Comparison of ENCODE assay signal across 1 cellular context in the genomic region with DNA sequence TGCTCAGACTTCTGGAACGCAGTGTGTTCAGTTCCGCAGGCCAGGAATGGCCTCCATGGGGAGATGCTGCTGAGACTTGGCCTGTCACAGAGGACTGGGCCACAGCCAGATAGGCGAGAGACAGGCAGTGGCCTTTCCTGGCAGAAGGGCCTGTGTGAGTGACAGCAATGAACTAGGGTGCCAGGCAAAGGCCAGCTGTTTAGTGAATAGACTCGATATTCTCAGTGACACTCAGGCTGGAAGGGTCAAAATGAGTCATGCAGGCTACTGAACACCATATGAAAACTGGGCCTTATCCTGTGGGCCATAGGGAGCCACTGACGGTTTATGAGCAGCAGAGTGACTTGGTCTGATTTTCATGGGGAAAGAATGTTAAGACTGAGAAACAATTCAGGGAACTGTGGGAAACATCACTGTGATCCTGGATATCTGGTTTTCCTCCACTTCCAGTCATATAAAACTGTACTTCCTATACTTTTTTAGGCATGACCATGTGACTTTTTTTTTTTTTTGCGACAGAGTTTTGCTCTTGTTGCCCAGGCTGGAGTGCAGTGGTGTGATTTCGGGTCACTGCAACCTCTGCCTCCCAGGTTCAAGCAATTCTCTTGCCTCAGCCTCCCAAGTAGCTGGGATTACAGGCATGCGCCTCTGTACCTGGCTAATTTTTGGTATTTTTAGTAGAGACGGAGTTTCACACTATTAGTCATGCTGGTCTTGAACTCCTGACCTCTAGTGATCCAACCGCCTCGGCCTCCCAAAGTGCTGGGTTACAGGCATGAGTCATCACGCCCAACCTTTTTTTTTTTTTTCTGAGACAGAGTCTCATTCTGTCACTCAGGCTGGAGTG.
TF ChIP-seq lines count a peak whose summit lies in the region.

No MANE protein-coding gene starts in this region.

TF ChIP-seq in K562, 482 proteins besides CTCF, POLR2A, EP300 and RAD21 (continued from another document and continues in another):
- TF ChIP-seq, protein P1, sequence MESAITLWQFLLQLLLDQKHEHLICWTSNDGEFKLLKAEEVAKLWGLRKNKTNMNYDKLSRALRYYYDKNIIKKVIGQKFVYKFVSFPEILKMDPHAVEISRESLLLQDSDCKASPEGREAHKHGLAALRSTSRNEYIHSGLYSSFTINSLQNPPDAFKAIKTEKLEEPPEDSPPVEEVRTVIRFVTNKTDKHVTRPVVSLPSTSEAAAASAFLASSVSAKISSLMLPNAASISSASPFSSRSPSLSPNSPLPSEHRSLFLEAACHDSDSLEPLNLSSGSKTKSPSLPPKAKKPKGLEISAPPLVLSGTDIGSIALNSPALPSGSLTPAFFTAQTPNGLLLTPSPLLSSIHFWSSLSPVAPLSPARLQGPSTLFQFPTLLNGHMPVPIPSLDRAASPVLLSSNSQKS (CRISPR knock-in tag; IDR thresholded peaks at IDR 0.05): no peak
- TF ChIP-seq, protein P2, sequence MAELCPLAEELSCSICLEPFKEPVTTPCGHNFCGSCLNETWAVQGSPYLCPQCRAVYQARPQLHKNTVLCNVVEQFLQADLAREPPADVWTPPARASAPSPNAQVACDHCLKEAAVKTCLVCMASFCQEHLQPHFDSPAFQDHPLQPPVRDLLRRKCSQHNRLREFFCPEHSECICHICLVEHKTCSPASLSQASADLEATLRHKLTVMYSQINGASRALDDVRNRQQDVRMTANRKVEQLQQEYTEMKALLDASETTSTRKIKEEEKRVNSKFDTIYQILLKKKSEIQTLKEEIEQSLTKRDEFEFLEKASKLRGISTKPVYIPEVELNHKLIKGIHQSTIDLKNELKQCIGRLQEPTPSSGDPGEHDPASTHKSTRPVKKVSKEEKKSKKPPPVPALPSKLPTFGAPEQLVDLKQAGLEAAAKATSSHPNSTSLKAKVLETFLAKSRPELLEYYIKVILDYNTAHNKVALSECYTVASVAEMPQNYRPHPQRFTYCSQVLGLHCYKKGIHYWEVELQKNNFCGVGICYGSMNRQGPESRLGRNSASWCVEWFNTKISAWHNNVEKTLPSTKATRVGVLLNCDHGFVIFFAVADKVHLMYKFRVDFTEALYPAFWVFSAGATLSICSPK (IDR thresholded peaks at IDR 0.05; ENCODE audit: borderline replicate concordance): no peak
- TF ChIP-seq SMARCA4 (IDR thresholded peaks at IDR 0.05): peak; percentile 87
- TF ChIP-seq XRCC5 (IDR thresholded peaks at IDR 0.05; ENCODE audit: low read depth, low read length): no peak
- TF ChIP-seq NFIX (CRISPR knock-in tag; IDR thresholded peaks at IDR 0.05; ENCODE audit: low read depth): no peak
- TF ChIP-seq L3MBTL2 (IDR thresholded peaks at IDR 0.05): peak; percentile 46; the same call in 1 of the 2 replicates
- TF ChIP-seq SRSF7 (optimal IDR thresholded peaks at IDR 0.05; ENCODE audit: low read depth, low read length): no peak
- TF ChIP-seq, protein P3, sequence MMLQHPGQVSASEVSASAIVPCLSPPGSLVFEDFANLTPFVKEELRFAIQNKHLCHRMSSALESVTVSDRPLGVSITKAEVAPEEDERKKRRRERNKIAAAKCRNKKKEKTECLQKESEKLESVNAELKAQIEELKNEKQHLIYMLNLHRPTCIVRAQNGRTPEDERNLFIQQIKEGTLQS (IDR thresholded peaks at IDR 0.05): peak; percentile 99
- TF ChIP-seq, protein P3 (CRISPR knock-in tag; conservative IDR thresholded peaks at IDR 0.05): peak; percentile 97
- TF ChIP-seq PCBP1 (IDR thresholded peaks at IDR 0.05; ENCODE audit: low read depth, low read length, poor library complexity, severe bottlenecking): no peak
- TF ChIP-seq, protein P4, sequence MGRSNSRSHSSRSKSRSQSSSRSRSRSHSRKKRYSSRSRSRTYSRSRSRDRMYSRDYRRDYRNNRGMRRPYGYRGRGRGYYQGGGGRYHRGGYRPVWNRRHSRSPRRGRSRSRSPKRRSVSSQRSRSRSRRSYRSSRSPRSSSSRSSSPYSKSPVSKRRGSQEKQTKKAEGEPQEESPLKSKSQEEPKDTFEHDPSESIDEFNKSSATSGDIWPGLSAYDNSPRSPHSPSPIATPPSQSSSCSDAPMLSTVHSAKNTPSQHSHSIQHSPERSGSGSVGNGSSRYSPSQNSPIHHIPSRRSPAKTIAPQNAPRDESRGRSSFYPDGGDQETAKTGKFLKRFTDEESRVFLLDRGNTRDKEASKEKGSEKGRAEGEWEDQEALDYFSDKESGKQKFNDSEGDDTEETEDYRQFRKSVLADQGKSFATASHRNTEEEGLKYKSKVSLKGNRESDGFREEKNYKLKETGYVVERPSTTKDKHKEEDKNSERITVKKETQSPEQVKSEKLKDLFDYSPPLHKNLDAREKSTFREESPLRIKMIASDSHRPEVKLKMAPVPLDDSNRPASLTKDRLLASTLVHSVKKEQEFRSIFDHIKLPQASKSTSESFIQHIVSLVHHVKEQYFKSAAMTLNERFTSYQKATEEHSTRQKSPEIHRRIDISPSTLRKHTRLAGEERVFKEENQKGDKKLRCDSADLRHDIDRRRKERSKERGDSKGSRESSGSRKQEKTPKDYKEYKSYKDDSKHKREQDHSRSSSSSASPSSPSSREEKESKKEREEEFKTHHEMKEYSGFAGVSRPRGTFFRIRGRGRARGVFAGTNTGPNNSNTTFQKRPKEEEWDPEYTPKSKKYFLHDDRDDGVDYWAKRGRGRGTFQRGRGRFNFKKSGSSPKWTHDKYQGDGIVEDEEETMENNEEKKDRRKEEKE (IDR thresholded peaks at IDR 0.05; ENCODE audit: borderline replicate concordance in 1 of 2, control insufficient read depth in 1 of 2, low read depth in 2 of 2, low read length in 1 of 2): no peak
- no peak for TF ChIP-seq SREBF2 (CRISPR knock-in tag; IDR thresholded peaks at IDR 0.05)
- TF ChIP-seq, protein P5, sequence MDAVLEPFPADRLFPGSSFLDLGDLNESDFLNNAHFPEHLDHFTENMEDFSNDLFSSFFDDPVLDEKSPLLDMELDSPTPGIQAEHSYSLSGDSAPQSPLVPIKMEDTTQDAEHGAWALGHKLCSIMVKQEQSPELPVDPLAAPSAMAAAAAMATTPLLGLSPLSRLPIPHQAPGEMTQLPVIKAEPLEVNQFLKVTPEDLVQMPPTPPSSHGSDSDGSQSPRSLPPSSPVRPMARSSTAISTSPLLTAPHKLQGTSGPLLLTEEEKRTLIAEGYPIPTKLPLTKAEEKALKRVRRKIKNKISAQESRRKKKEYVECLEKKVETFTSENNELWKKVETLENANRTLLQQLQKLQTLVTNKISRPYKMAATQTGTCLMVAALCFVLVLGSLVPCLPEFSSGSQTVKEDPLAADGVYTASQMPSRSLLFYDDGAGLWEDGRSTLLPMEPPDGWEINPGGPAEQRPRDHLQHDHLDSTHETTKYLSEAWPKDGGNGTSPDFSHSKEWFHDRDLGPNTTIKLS (IDR thresholded peaks at IDR 0.05; ENCODE audit: borderline replicate concordance, low read depth): no peak
- TF ChIP-seq SREBF1 (IDR thresholded peaks at IDR 0.05; ENCODE audit: borderline replicate concordance, low read depth, low read length): no peak
- TF ChIP-seq ZNF695 (CRISPR knock-in tag; IDR thresholded peaks at IDR 0.05): no peak
- TF ChIP-seq, protein P6, sequence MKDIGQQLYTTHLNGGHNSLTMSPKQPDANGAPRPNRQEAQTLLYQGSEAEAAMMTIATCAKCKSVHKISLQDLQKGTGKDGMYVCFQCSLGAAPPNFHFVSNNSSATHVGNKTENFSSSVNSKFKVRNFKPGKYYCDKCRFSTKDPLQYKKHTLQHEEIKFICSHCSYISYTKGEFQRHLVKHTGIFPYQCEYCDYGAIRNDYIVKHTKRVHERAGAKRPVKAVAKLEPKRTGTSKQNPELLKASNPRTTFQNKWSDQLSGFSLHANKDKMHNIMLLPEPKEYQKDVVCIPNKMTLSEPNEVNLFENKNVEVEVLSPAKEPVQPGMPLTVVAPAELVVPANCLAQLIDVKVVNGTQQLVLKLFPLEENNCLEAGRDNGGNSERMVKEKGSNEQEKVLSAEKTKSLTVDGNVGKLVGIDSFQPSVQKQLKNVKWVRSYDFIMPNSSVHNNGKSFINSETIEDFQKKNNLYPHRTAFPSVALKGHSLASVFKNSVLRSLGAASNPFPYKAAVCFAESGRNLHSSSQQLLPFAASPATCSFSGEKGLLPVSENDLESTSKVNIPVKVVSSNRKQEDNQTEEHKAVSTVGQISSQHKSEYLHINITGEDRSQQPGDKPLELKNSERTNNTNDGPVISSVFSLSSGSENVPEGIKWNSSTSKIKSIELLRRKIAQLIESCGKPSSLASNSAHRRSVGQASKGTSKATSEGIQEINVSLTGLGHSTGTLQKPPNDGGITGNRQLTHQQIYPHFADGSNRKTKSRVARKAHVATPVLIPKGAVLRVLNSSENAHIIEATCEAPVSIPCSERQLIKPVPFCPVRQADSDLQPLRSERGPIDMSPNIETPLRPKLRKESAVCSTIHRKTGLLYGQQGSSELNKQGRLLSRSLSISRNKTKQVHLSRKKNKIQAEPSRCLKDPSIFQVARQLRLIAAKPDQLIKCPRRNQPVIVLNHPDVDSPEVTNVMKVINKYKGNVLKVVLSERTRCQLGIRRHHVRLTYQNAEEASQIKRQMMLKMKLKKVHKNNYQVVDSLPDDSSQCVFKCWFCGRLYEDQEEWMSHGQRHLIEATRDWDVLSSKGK (CRISPR knock-in tag; IDR thresholded peaks at IDR 0.05): no peak
- no peak for TF ChIP-seq HEY1 (CRISPR knock-in tag; IDR thresholded peaks at IDR 0.05; ENCODE audit: borderline replicate concordance)
- no peak for TF ChIP-seq NR4A1 (CRISPR knock-in tag; IDR thresholded peaks at IDR 0.05)
- no peak for TF ChIP-seq NR4A1 (tag; IDR thresholded peaks at IDR 0.05)
- no peak for TF ChIP-seq FUS (optimal IDR thresholded peaks at IDR 0.05; ENCODE audit: low read depth, low read length)
- no peak for TF ChIP-seq STAG1 (CRISPR knock-in tag; IDR thresholded peaks at IDR 0.05; ENCODE audit: borderline replicate concordance)
- TF ChIP-seq, protein P7, sequence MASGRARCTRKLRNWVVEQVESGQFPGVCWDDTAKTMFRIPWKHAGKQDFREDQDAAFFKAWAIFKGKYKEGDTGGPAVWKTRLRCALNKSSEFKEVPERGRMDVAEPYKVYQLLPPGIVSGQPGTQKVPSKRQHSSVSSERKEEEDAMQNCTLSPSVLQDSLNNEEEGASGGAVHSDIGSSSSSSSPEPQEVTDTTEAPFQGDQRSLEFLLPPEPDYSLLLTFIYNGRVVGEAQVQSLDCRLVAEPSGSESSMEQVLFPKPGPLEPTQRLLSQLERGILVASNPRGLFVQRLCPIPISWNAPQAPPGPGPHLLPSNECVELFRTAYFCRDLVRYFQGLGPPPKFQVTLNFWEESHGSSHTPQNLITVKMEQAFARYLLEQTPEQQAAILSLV (tag; IDR thresholded peaks at IDR 0.05): no peak
- no peak for TF ChIP-seq ZNF217 (CRISPR knock-in tag; IDR thresholded peaks at IDR 0.05)
- TF ChIP-seq SMARCA5 (IDR thresholded peaks at IDR 0.05): peak; percentile 82; the same call in 1 of the 2 replicates
- TF ChIP-seq ZNF165 (CRISPR knock-in tag; IDR thresholded peaks at IDR 0.05; ENCODE audit: borderline replicate concordance): no peak
- TF ChIP-seq MECOM (CRISPR knock-in tag; IDR thresholded peaks at IDR 0.05): no peak
- TF ChIP-seq JUN (IDR thresholded peaks at IDR 0.05; ENCODE audit: borderline replicate concordance, low read depth, low read length): peak; percentile 89
- no peak for TF ChIP-seq JUN (CRISPR knock-in tag; IDR thresholded peaks at IDR 0.05; ENCODE audit: borderline replicate concordance)
- TF ChIP-seq ILK (tag; IDR thresholded peaks at IDR 0.05; ENCODE audit: borderline replicate concordance, low read depth): no peak
- TF ChIP-seq PHF8 (IDR thresholded peaks at IDR 0.05; ENCODE audit: borderline replicate concordance, low read length): no peak
- no peak for TF ChIP-seq ZFP1 (CRISPR knock-in tag; IDR thresholded peaks at IDR 0.05)
- no peak for TF ChIP-seq ZNF431 (CRISPR knock-in tag; IDR thresholded peaks at IDR 0.05)
- no peak for TF ChIP-seq HMG20A (CRISPR knock-in tag; conservative IDR thresholded peaks at IDR 0.05)
- TF ChIP-seq ZNF551 (CRISPR knock-in tag; IDR thresholded peaks at IDR 0.05): no peak
- no peak for TF ChIP-seq CCAR2 (IDR thresholded peaks at IDR 0.05; ENCODE audit: low read depth, low read length)
- TF ChIP-seq DACH1 (IDR thresholded peaks at IDR 0.05; ENCODE audit: partially characterized antibody): peak; percentile 61
- no peak for TF ChIP-seq SP1 (CRISPR knock-in tag; IDR thresholded peaks at IDR 0.05)
- TF ChIP-seq ZBTB17 (CRISPR knock-in tag; IDR thresholded peaks at IDR 0.05): no peak
- no peak for TF ChIP-seq ZNF717 (CRISPR knock-in tag; IDR thresholded peaks at IDR 0.05)
- TF ChIP-seq ZNF696 (CRISPR knock-in tag; conservative IDR thresholded peaks at IDR 0.05): no peak
- no peak for TF ChIP-seq FIP1L1 (IDR thresholded peaks at IDR 0.05; ENCODE audit: low read depth, low read length, poor library complexity, severe bottlenecking)
- TF ChIP-seq KLF6 (CRISPR knock-in tag; IDR thresholded peaks at IDR 0.05; ENCODE audit: borderline replicate concordance): no peak
- TF ChIP-seq TAF7 (tag; IDR thresholded peaks at IDR 0.05): no peak
- TF ChIP-seq YBX1 (IDR thresholded peaks at IDR 0.05): no peak
- 0 out of 2 replicates have a peak, but pooled peaks have one; percentile 83 for TF ChIP-seq PTBP1 (IDR thresholded peaks at IDR 0.05; ENCODE audit: low read depth, low read length)
- no peak for TF ChIP-seq ZNF830 (CRISPR knock-in tag; IDR thresholded peaks at IDR 0.05)
- no peak for TF ChIP-seq ZZZ3 (IDR thresholded peaks at IDR 0.05)
- TF ChIP-seq MCM7 (IDR thresholded peaks at IDR 0.05): no peak
- TF ChIP-seq ZNF253 (CRISPR knock-in tag; conservative IDR thresholded peaks at IDR 0.05): no peak
- no peak; the same call in 1 of the 2 replicates for TF ChIP-seq MTA1 (IDR thresholded peaks at IDR 0.05; ENCODE audit: borderline replicate concordance)
- no peak for TF ChIP-seq HNRNPK (IDR thresholded peaks at IDR 0.05; ENCODE audit: low read depth, low read length, poor library complexity, severe bottlenecking)
- no peak; the same call in 1 of the 2 replicates for TF ChIP-seq NR2C2 (CRISPR knock-in tag; IDR thresholded peaks at IDR 0.05)
- TF ChIP-seq NR2C2 (tag; IDR thresholded peaks at IDR 0.05): peak; percentile 92
- 0 out of 2 replicates have a peak, but pooled peaks have one; percentile 15 for TF ChIP-seq MTA2 (IDR thresholded peaks at IDR 0.05; ENCODE audit: low read depth)
- TF ChIP-seq, protein P8, sequence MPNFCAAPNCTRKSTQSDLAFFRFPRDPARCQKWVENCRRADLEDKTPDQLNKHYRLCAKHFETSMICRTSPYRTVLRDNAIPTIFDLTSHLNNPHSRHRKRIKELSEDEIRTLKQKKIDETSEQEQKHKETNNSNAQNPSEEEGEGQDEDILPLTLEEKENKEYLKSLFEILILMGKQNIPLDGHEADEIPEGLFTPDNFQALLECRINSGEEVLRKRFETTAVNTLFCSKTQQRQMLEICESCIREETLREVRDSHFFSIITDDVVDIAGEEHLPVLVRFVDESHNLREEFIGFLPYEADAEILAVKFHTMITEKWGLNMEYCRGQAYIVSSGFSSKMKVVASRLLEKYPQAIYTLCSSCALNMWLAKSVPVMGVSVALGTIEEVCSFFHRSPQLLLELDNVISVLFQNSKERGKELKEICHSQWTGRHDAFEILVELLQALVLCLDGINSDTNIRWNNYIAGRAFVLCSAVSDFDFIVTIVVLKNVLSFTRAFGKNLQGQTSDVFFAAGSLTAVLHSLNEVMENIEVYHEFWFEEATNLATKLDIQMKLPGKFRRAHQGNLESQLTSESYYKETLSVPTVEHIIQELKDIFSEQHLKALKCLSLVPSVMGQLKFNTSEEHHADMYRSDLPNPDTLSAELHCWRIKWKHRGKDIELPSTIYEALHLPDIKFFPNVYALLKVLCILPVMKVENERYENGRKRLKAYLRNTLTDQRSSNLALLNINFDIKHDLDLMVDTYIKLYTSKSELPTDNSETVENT (CRISPR knock-in tag; IDR thresholded peaks at IDR 0.05): no peak
- no peak for TF ChIP-seq ZNF12 (CRISPR knock-in tag; IDR thresholded peaks at IDR 0.05)
- no peak for TF ChIP-seq CHCHD3 (CRISPR knock-in tag; IDR thresholded peaks at IDR 0.05)
